14 cellular contexts compared by ENCODE assay signal in the genomic region with DNA sequence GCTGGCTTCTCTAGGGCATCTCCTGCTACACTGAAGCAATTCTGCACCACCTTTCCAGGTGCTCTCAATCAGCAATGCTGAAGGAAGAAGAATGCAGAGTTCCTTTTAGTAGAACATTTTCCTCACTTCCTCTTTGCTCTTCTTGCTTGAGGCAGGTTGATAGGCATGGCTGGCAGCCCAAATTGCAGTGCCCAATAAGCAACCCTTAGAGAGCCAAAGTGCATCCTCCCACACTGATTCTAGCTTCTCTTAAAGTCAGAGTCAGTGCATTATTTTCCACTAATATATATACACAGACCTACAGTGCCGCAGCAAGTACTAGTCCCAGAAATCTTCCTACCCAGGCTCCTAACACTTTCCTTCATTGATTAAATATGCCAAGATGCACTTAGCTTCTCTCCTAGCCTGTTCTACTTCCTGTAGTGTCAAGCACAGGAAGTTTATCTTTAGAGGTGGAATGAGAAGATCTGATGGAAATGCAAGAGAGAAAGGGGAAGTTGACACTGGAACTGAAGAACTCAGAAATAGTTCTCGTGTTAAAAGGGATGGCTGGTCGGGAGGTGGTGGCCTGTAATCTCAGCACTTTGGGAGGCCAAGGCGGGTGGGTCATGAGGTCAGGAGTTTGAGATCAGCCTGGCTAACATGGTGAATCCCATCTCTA.
A peak's percentile ranks its signal among the peaks of the same experiment; 100 is the strongest.
DNase-seq lines count a peak whose midpoint lies in the region; ATAC-seq and TF ChIP-seq lines count a peak whose summit lies in the region.
"Had no signal": no experiment of that assay in that cellular context is flagged by ENCODE, and none has a peak within 500 bp of the region (broad histone marks: within the 10 kb centered on the region; RNA-seq: fewer than 3 reads in every experiment).

No MANE protein-coding gene starts in this region.

- no peak for TF ChIP-seq CTCF in esophagus squamous epithelium (IDR thresholded peaks at IDR 0.05)

- peaks cover 0 to 2% of the 10 kb centered on the region in 2 donors for H3K9me3 Mint-ChIP-seq in stimulated activated naive B cell treated with anti-CD40 and anti-IgM and Interleukin-4, amounts not matched to agents 10 μg/mL and 1 μg/mL and 100 μg/mL, for 72 hours

- peak overlapping the region; percentile 52 to 59 for H3K4me3 Mint-ChIP-seq in stimulated activated naive B cell treated with anti-CD40 and anti-IgM and Interleukin-4, amounts not matched to agents 10 μg/mL and 1 μg/mL and 100 μg/mL, for 72 hours

- TF ChIP-seq POLR2A in esophagus squamous epithelium (IDR thresholded peaks at IDR 0.05) = no peak

- peak; percentile 7 for DNase-seq in GM19238 (ENCODE audit: insufficient read length, low spot score)
- peak; percentile 24 for DNase-seq in SKM-1 (lab: John Stamatoyannopoulos, UW; ENCODE audit: unreplicated experiment)
- DNase-seq in stimulated activated naive B cell treated with anti-CD40 and anti-IgM and Interleukin-4, amounts not matched to agents 10 μg/mL and 1 μg/mL and 100 μg/mL, for 72 hours = peak; percentile 43
- DNase-seq in middle frontal gyrus (ENCODE audit: extremely low spot score, low spot score) = no peak
- no peak for DNase-seq in NCI-H128 (lab: John Stamatoyannopoulos, UW; ENCODE audit: unreplicated experiment)
- no peak for DNase-seq in esophagus squamous epithelium (lab: John Stamatoyannopoulos, UW)
- DNase-seq: activated T-cell treated with anti-CD3 and anti-CD28 coated beads, Interleukin-2, amount 50 U/mL, for 1 hour; HCEC 1CT; left ventricle myocardium inferior; NCI-H1436; stimulated activated naive CD4-positive, alpha-beta T cell had no signal

- H3K27me3 Mint-ChIP-seq in stimulated activated naive B cell treated with anti-CD40 and anti-IgM and Interleukin-4, amounts not matched to agents 10 μg/mL and 1 μg/mL and 100 μg/mL, for 72 hours = no peaks in the 10 kb centered on the region

- peak; percentile 55 for ATAC-seq in HG03378 (IDR thresholded peaks at IDR 0.05; ENCODE audit: unreplicated experiment)
- ATAC-seq in stimulated activated naive B cell treated with anti-CD40 and anti-IgM and Interleukin-4, amounts not matched to agents 10 μg/mL and 1 μg/mL and 100 μg/mL, for 72 hours (replicated peaks) = peak; percentile 96 to 97

- no peaks in the 10 kb centered on the region for H3K36me3 ChIP-seq in esophagus squamous epithelium
- H3K36me3 ChIP-seq: ascending aorta, left ventricle myocardium inferior had no signal

- H3K9me3 ChIP-seq in esophagus squamous epithelium = no peaks in the 10 kb centered on the region
- H3K9me3 ChIP-seq: ascending aorta, left ventricle myocardium inferior had no signal

- intact Hi-C loops in esophagus squamous epithelium (cut with DNase I) = no loop called here

- no peaks in the 10 kb centered on the region for H3K4me1 ChIP-seq in esophagus squamous epithelium
- H3K4me1 ChIP-seq: ascending aorta, left ventricle myocardium inferior had no signal

- peaks cover 0 to 2% of the 10 kb centered on the region in 2 donors for H3K36me3 Mint-ChIP-seq in stimulated activated naive B cell treated with anti-CD40 and anti-IgM and Interleukin-4, amounts not matched to agents 10 μg/mL and 1 μg/mL and 100 μg/mL, for 72 hours

- H3K27ac Mint-ChIP-seq in stimulated activated naive B cell treated with anti-CD40 and anti-IgM and Interleukin-4, amounts not matched to agents 10 μg/mL and 1 μg/mL and 100 μg/mL, for 72 hours = peak overlapping the region; percentile 65

- 70 to 71% methylated on average over 4 of the region's 4 CpGs for WGBS in esophagus squamous epithelium, 2 donors

- no peaks in the 10 kb centered on the region for H3K27me3 ChIP-seq in esophagus squamous epithelium
- H3K27me3 ChIP-seq: ascending aorta had no signal

- no peak overlapping the region for H3K27ac ChIP-seq in esophagus squamous epithelium
- H3K27ac ChIP-seq: ascending aorta, left ventricle myocardium inferior, VCaP had no signal

- H3K4me3 ChIP-seq in esophagus squamous epithelium = no peak overlapping the region
- H3K4me3 ChIP-seq: ascending aorta, left ventricle myocardium inferior had no signal

- H3K4me1 Mint-ChIP-seq in stimulated activated naive B cell treated with anti-CD40 and anti-IgM and Interleukin-4, amounts not matched to agents 10 μg/mL and 1 μg/mL and 100 μg/mL, for 72 hours = peaks cover 16 to 36% of the 10 kb centered on the region in 2 donors

Comparison
In these comparisons a context has a peak if more than half of its experiments do, and no peak if none do; other contexts are left out.
1. DNase-seq: peak in GM19238 (single experiment), SKM-1 (single experiment) and stimulated activated naive B cell treated with anti-CD40 and anti-IgM and Interleukin-4, amounts not matched to agents 10 μg/mL and 1 μg/mL and 100 μg/mL, for 72 hours (single experiment); none in middle frontal gyrus (single experiment), NCI-H128 (single experiment) and esophagus squamous epithelium (single experiment).